In genomic region chr11:65329944-65330403, GRCh38 we compare ENCODE assay signal across 8 cellular contexts. TPM values are rescaled to one million over a fixed set of nuclear protein-coding genes. Genes with fewer than 3 reads are reported as not detected.
DNase-seq lines count a peak whose midpoint lies in the region; ATAC-seq and TF ChIP-seq lines count a peak whose summit lies in the region.

No MANE protein-coding gene starts in this region.

- TF ChIP-seq POLR2A in HCT116 (IDR thresholded peaks at IDR 0.05; ENCODE audit: borderline replicate concordance, extremely low read depth, insufficient read depth, insufficient read length): peak; percentile 15

- ATAC-seq in HCT116: peak; percentile 57
- peak; percentile 42 to 45 for ATAC-seq in lower lobe of right lung
- no peak for ATAC-seq in HG02938 (IDR thresholded peaks at IDR 0.05; ENCODE audit: unreplicated experiment)

- H3K4me1 ChIP-seq in HCT116 (ENCODE audit: control insufficient read depth in 1 of 2, insufficient read depth in 2 of 2, low read length in 2 of 2) (peaks cover 9 to 23% of the 10 kb centered on the region in 2 experiments), lower lobe of right lung (peaks cover 20% of the 10 kb centered on the region)

- POLR2A ChIA-PET in HCT116 (lab: Charles Lee): interaction anchor here (0.7 to 2.7 kb wide), 7 partner anchors 13 to 170 kb away, joined by 3 to 20 read pairs (median 4); partner anchors contain the start of genes MALAT1, NEAT1 and TIGD3

- no peaks in the 10 kb centered on the region for H3K9me3 ChIP-seq in HCT116 (ENCODE audit: control insufficient read depth in 1 of 2, insufficient read depth in 1 of 2, low read depth in 1 of 2, low read length in 2 of 2)
- no peaks in the 10 kb centered on the region for H3K9me3 ChIP-seq in lower lobe of right lung

- H3K4me3 ChIP-seq in AG10803 (ENCODE audit: low read length) (no peak overlapping the region), HCT116 (replicated peaks in 1 of 2; ENCODE audit: low read depth in 1 of 2, low read length in 2 of 2) (0 out of 4 replicates have a peak overlapping the region, but pooled peaks of 1 of the 2 experiments have one; percentile 6), lower lobe of right lung (no peak overlapping the region)

- H3K9me2 ChIP-seq in HCT116 (ENCODE audit: insufficient read depth): no peaks in the 10 kb centered on the region

- peak overlapping the region; percentile 38 for H3K9ac ChIP-seq in HCT116 (ENCODE audit: low read length)

- peak; percentile 80 for TF ChIP-seq RAD21 in HCT116 (IDR thresholded peaks at IDR 0.05; ENCODE audit: low read depth)

- H3K27ac ChIP-seq in HCT116 (ENCODE audit: low read depth, low read length) (no peak overlapping the region), lower lobe of right lung (no peak overlapping the region)

- intact Hi-C loops in HCT116 (cut with micrococcal nuclease): loop anchor here (1.0 kb wide), 1 partner anchor 55 kb away; no protein-coding TSS in a partner anchor
- intact Hi-C loops in lower lobe of right lung (cut with DNase I): no loop called here

- DNase-seq in AG10803 (ENCODE audit: low read depth) (peak; percentile 89), HCT116 (ENCODE audit: low read depth, low spot score) (peak; percentile 93), NCI-H526 (lab: John Stamatoyannopoulos, UW) (peak; percentile 88 to 98), dermis blood vessel endothelial cell (peak; percentile 97), lower lobe of right lung (peak; percentile 76)
- peak; percentile 82 for DNase-seq in activated CD4-positive, alpha-beta T cell treated with anti-CD3 and anti-CD28 coated beads, Interleukin-2, amount 50 U/mL, for 1 hour
- DNase-seq in stimulated activated CD4-positive, alpha-beta T cell treated with anti-CD3 and anti-CD28 coated beads, TNF-alpha, amount 100 ng/mL, for 48 hours (ENCODE audit: low read depth in 3 of 3): peak; percentile 65 to 91 (median 84)

- peak overlapping the region; percentile 91 for H2AFZ ChIP-seq in HCT116 (ENCODE audit: low read depth, low read length, poor library complexity, severe bottlenecking)

- no peaks in the 10 kb centered on the region for H3K36me3 ChIP-seq in HCT116 (ENCODE audit: control insufficient read depth in 1 of 2, insufficient read depth in 2 of 2, low read length in 2 of 2)
- no peaks in the 10 kb centered on the region for H3K36me3 ChIP-seq in lower lobe of right lung

- no TSS peak for BruUV-seq in HCT116 (replicated peaks; lab: Mats Ljungman, UMichigan)

- CTCF ChIA-PET in HCT116 (lab: Charles Lee): interaction anchor here (0.7 to 8.5 kb wide), 13 partner anchors 9 to 218 kb away, joined by 3 to 202 read pairs (median 4); partner anchors contain the start of genes CDC42EP2, FAU, MRPL49 and TM7SF2

- H3K4me2 ChIP-seq in HCT116 (ENCODE audit: low read length): peak overlapping the region; percentile 51

- H3K27me3 ChIP-seq in HCT116 (ENCODE audit: insufficient read depth, low read length) (no peaks in the 10 kb centered on the region), lower lobe of right lung (ENCODE audit: low read depth) (no peaks in the 10 kb centered on the region)

- RAD21 ChIA-PET in HCT116 (lab: Charles Lee; ENCODE audit: low non-redundant PET in 1 of 2, low total read pairs in 2 of 2, uncharacterized antibody in 2 of 2, unreplicated experiment in 2 of 2): interaction anchor here (0.6 to 1.9 kb wide), 6 partner anchors 13 to 1059 kb away, joined by 3 to 9 read pairs (median 3); partner anchors contain the start of gene CDC42EP2 (in 1 of the 2)

- peak; percentile 76 for TF ChIP-seq CTCF in AG10803 (conservative IDR thresholded peaks at IDR 0.05; ENCODE audit: low read length)
- TF ChIP-seq CTCF in HCT116 (IDR thresholded peaks at IDR 0.05 in 2 of 3, conservative IDR thresholded peaks at IDR 0.05 in 1 of 3; ENCODE audit: borderline replicate concordance in 1 of 3, insufficient read depth in 1 of 3, low read depth in 2 of 3, low read length in 2 of 3): peak; percentile 76 to 89 (median 86)
- peak; percentile 84 for TF ChIP-seq CTCF in lower lobe of right lung (IDR thresholded peaks at IDR 0.05)

- no peaks in the 10 kb centered on the region for H4K20me1 ChIP-seq in HCT116 (ENCODE audit: insufficient read depth)

- H3K79me2 ChIP-seq in HCT116 (ENCODE audit: insufficient read depth, low read length): peaks cover 13% of the 10 kb centered on the region

TF ChIP-seq in HCT116, 20 proteins besides CTCF, POLR2A, EP300 and RAD21 (continues in another document):
- TF ChIP-seq EGR1 (IDR thresholded peaks at IDR 0.05; ENCODE audit: low read depth) (no peak), CEBPB (IDR thresholded peaks at IDR 0.05; ENCODE audit: low read depth) (no peak), TCF7L2 (IDR thresholded peaks at IDR 0.05; ENCODE audit: borderline replicate concordance, extremely low read depth, insufficient read depth, insufficient read length) (no peak), POLR2AphosphoS5 (IDR thresholded peaks at IDR 0.05; ENCODE audit: low read depth, low read length) (peak; percentile 46), EZH2 (IDR thresholded peaks at IDR 0.05) (no peak), ELF1 (IDR thresholded peaks at IDR 0.05; ENCODE audit: borderline replicate concordance, low read depth) (no peak), JUND (IDR thresholded peaks at IDR 0.05) (no peak), FOSL1 (IDR thresholded peaks at IDR 0.05; ENCODE audit: low read depth) (no peak), ZNF274 (IDR thresholded peaks at IDR 0.05; ENCODE audit: low read depth, low read length) (no peak), SP1 (IDR thresholded peaks at IDR 0.05; ENCODE audit: low read depth) (no peak), EZH2phosphoT487 (IDR thresholded peaks at IDR 0.05; ENCODE audit: borderline replicate concordance) (no peak), SIN3A (IDR thresholded peaks at IDR 0.05; ENCODE audit: low read depth) (no peak), ZBTB33 (IDR thresholded peaks at IDR 0.05; ENCODE audit: extremely low read depth, insufficient replicate concordance, low read length) (no peak), CBX3 (IDR thresholded peaks at IDR 0.05; ENCODE audit: low read depth) (peak; percentile 86)
- TF ChIP-seq, protein P1, sequence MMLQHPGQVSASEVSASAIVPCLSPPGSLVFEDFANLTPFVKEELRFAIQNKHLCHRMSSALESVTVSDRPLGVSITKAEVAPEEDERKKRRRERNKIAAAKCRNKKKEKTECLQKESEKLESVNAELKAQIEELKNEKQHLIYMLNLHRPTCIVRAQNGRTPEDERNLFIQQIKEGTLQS (IDR thresholded peaks at IDR 0.05): no peak
- TF ChIP-seq, protein P2, sequence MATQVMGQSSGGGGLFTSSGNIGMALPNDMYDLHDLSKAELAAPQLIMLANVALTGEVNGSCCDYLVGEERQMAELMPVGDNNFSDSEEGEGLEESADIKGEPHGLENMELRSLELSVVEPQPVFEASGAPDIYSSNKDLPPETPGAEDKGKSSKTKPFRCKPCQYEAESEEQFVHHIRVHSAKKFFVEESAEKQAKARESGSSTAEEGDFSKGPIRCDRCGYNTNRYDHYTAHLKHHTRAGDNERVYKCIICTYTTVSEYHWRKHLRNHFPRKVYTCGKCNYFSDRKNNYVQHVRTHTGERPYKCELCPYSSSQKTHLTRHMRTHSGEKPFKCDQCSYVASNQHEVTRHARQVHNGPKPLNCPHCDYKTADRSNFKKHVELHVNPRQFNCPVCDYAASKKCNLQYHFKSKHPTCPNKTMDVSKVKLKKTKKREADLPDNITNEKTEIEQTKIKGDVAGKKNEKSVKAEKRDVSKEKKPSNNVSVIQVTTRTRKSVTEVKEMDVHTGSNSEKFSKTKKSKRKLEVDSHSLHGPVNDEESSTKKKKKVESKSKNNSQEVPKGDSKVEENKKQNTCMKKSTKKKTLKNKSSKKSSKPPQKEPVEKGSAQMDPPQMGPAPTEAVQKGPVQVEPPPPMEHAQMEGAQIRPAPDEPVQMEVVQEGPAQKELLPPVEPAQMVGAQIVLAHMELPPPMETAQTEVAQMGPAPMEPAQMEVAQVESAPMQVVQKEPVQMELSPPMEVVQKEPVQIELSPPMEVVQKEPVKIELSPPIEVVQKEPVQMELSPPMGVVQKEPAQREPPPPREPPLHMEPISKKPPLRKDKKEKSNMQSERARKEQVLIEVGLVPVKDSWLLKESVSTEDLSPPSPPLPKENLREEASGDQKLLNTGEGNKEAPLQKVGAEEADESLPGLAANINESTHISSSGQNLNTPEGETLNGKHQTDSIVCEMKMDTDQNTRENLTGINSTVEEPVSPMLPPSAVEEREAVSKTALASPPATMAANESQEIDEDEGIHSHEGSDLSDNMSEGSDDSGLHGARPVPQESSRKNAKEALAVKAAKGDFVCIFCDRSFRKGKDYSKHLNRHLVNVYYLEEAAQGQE (IDR thresholded peaks at IDR 0.05; ENCODE audit: low read depth): no peak

RNA-seq across cellular contexts. Expression of gene DPF2, which starts 3.7 kb away (rescaled TPM):
- 72.0 TPM for total RNA-seq in HCT116 (2021; ENCODE audit: unreplicated experiment)
- polyA plus RNA-seq in HCT116 (2012): 57.3 and 62.2 TPM in 2 replicates
- total RNA-seq in dermis blood vessel endothelial cell: 32.7 and 60.4 TPM in 2 replicates
- 45.8 TPM for total RNA-seq in lower lobe of right lung

RNA-seq across cellular contexts. Expression of gene CDC42EP2, which starts 15.3 kb away (rescaled TPM):
- 15.4 TPM for total RNA-seq in HCT116 (2021; ENCODE audit: unreplicated experiment)
- 17.2 and 20.4 TPM in 2 replicates for polyA plus RNA-seq in HCT116 (2012)
- total RNA-seq in dermis blood vessel endothelial cell: 11.4 and 12.3 TPM in 2 replicates
- 17.0 TPM for total RNA-seq in lower lobe of right lung

RNA-seq across cellular contexts. Expression of gene TIGD3, which starts 24.6 kb away (rescaled TPM):
- total RNA-seq in HCT116 (2021; ENCODE audit: unreplicated experiment) (2.4 TPM), dermis blood vessel endothelial cell (0.17 and 0.23 TPM in 2 replicates), lower lobe of right lung (0.18 TPM)
- 1.5 and 1.6 TPM in 2 replicates for polyA plus RNA-seq in HCT116 (2012)

RNA-seq across cellular contexts. Expression of gene SLC25A45, which starts 52.5 kb away (rescaled TPM):
- total RNA-seq in HCT116 (2021; ENCODE audit: unreplicated experiment): 3.9 TPM
- 2.0 and 2.3 TPM in 2 replicates for polyA plus RNA-seq in HCT116 (2012)
- total RNA-seq in dermis blood vessel endothelial cell: 1.0 and 3.3 TPM in 2 replicates
- total RNA-seq in lower lobe of right lung: 13.0 TPM

RNA-seq across cellular contexts. Expression of gene FRMD8, which starts 56.5 kb away (rescaled TPM):
- 35.8 TPM for total RNA-seq in HCT116 (2021; ENCODE audit: unreplicated experiment)
- polyA plus RNA-seq in HCT116 (2012): 12.9 and 20.6 TPM in 2 replicates
- 152 and 238 TPM in 2 replicates for total RNA-seq in dermis blood vessel endothelial cell
- total RNA-seq in lower lobe of right lung: 22.6 TPM
